1 cellular context compared by ENCODE assay signal in the genomic region with DNA sequence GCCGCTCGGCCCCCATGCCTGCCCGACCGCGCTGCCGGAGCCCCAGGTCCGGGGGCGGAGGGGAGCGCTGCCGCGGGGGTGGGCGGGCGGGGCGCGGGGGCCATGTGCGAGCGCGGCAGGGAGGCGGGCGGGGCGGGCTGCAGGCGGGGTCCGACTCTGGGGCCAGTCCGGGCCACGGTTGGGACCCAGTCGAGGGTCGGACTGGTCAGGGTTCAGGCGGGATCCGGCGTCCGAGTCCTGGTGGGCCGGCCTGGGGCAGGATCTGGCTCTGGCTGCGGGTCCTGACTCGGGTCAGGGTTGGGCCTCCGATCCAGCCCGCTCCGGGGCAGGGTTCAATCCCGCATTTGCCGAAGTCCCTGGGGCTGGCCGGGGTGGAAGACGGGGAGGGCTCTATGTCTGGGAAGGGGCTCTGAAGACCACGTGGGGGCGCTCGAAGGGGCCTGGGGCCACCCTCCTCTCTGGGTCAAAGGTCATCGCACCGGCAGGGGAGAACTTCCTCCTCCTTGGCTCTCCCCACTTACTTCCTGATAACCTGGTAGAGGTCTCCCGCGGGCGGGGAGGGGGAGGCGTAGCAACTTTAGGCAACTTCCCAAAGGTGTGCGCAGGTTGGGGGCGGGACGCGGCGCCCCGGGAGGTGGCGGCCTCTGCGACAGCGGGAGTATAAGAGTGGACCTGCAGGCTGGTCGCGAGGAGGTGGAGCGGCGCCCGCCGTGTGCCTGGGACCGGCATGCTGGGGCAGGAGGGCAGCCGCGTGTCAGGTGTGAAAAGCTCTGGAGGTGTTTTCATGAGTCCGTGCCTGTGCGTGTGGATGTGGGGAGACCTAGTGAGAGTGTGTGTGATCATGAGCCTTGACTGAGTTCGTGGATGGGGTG.
TF ChIP-seq lines count a peak whose summit lies in the region.

No MANE protein-coding gene starts in this region.

TF ChIP-seq in K562, 482 proteins besides CTCF, POLR2A, EP300 and RAD21 (continued from another document and continues in another):
- TF ChIP-seq, protein P1, sequence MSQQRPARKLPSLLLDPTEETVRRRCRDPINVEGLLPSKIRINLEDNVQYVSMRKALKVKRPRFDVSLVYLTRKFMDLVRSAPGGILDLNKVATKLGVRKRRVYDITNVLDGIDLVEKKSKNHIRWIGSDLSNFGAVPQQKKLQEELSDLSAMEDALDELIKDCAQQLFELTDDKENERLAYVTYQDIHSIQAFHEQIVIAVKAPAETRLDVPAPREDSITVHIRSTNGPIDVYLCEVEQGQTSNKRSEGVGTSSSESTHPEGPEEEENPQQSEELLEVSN (IDR thresholded peaks at IDR 0.05; ENCODE audit: borderline replicate concordance in 1 of 2, extremely low read depth in 1 of 2, insufficient read depth in 1 of 2, insufficient read length in 1 of 2, low read depth in 1 of 2, low read length in 1 of 2, poor library complexity in 1 of 2, severe bottlenecking in 1 of 2) = peak; percentile 25 to 65
- TF ChIP-seq OTX1 (CRISPR knock-in tag; IDR thresholded peaks at IDR 0.05) (no peak), SMARCC2 (IDR thresholded peaks at IDR 0.05; ENCODE audit: low read depth) (no peak), JUND (IDR thresholded peaks at IDR 0.05; ENCODE audit: borderline replicate concordance, low read depth, low read length) (peak; percentile 27), JUND (tag; IDR thresholded peaks at IDR 0.05; ENCODE audit: borderline replicate concordance, low read depth, low read length) (no peak), SIN3B (IDR thresholded peaks at IDR 0.05; ENCODE audit: low read depth) (peak; percentile 17; the same call in 1 of the 2 replicates), ZNF121 (CRISPR knock-in tag; conservative IDR thresholded peaks at IDR 0.05) (peak; percentile 28; the same call in 1 of the 2 replicates), ZNF263 (CRISPR knock-in tag; IDR thresholded peaks at IDR 0.05; ENCODE audit: borderline replicate concordance) (peak; percentile 41; the same call in 1 of the 2 replicates), YBX1 (IDR thresholded peaks at IDR 0.05) (no peak), RBM39 (optimal IDR thresholded peaks at IDR 0.05; ENCODE audit: low read depth, low read length) (no peak), SOX6 (IDR thresholded peaks at IDR 0.05) (peak; percentile 19; the same call in 1 of the 2 replicates), TRIM24 (IDR thresholded peaks at IDR 0.05) (0 out of 4 replicates have a peak, but pooled peaks of 1 of the 2 experiments have one; percentile 10), MBD2 (IDR thresholded peaks at IDR 0.05; ENCODE audit: borderline replicate concordance, low read depth) (peak; percentile 39), TARDBP (IDR thresholded peaks at IDR 0.05) (no peak), FOXP1 (CRISPR knock-in tag; IDR thresholded peaks at IDR 0.05) (0 out of 2 replicates have a peak, but pooled peaks have one; percentile 27), KAT2B (IDR thresholded peaks at IDR 0.05; ENCODE audit: low read depth, low read length) (no peak), ARID1B (IDR thresholded peaks at IDR 0.05) (peak; percentile 32), NR3C1 (CRISPR knock-in tag; IDR thresholded peaks at IDR 0.05) (no peak), ETV1 (tag; conservative IDR thresholded peaks at IDR 0.05; ENCODE audit: low read depth) (0 out of 2 replicates have a peak, but pooled peaks have one; percentile 51), CXXC5 (CRISPR knock-in tag; IDR thresholded peaks at IDR 0.05) (peak; percentile 52; the same call in 1 of the 2 replicates), MAZ (CRISPR knock-in tag; conservative IDR thresholded peaks at IDR 0.05 in 1 of 2, IDR thresholded peaks at IDR 0.05 in 1 of 2) (peak; percentile 88 to 95), RBFOX2 (IDR thresholded peaks at IDR 0.05; ENCODE audit: low read depth, low read length) (peak; percentile 83), ZNF232 (CRISPR knock-in tag; IDR thresholded peaks at IDR 0.05) (peak; percentile 70; the same call in 1 of the 2 replicates), EP400 (IDR thresholded peaks at IDR 0.05) (peak; percentile 87), ZEB2 (IDR thresholded peaks at IDR 0.05) (peak; percentile 77), SMAD4 (CRISPR knock-in tag; conservative IDR thresholded peaks at IDR 0.05) (peak; percentile 67), SMARCA5 (IDR thresholded peaks at IDR 0.05) (no peak), CREBBP (IDR thresholded peaks at IDR 0.05; ENCODE audit: low read depth, low read length) (no peak), GATAD2A (IDR thresholded peaks at IDR 0.05) (peak; percentile 44; the same call in 1 of the 2 replicates), SMARCA4 (IDR thresholded peaks at IDR 0.05) (0 out of 2 replicates have a peak, but pooled peaks have one; percentile 33), RNF2 (IDR thresholded peaks at IDR 0.05) (peak; percentile 63; the same call in 1 of the 2 replicates), XRCC5 (IDR thresholded peaks at IDR 0.05; ENCODE audit: low read depth, low read length) (0 out of 2 replicates have a peak, but pooled peaks have one; percentile 9), EGR1 (conservative IDR thresholded peaks at IDR 0.05) (peak; percentile 22; the same call in 1 of the 2 replicates)
- TF ChIP-seq, protein P2, sequence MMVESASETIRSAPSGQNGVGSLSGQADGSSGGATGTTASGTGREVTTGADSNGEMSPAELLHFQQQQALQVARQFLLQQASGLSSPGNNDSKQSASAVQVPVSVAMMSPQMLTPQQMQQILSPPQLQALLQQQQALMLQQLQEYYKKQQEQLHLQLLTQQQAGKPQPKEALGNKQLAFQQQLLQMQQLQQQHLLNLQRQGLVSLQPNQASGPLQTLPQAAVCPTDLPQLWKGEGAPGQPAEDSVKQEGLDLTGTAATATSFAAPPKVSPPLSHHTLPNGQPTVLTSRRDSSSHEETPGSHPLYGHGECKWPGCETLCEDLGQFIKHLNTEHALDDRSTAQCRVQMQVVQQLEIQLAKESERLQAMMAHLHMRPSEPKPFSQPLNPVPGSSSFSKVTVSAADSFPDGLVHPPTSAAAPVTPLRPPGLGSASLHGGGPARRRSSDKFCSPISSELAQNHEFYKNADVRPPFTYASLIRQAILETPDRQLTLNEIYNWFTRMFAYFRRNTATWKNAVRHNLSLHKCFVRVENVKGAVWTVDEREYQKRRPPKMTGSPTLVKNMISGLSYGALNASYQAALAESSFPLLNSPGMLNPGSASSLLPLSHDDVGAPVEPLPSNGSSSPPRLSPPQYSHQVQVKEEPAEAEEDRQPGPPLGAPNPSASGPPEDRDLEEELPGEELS (CRISPR knock-in tag; IDR thresholded peaks at IDR 0.05; ENCODE audit: borderline replicate concordance) = 0 out of 2 replicates have a peak, but pooled peaks have one; percentile 60
- TF ChIP-seq, protein P3, sequence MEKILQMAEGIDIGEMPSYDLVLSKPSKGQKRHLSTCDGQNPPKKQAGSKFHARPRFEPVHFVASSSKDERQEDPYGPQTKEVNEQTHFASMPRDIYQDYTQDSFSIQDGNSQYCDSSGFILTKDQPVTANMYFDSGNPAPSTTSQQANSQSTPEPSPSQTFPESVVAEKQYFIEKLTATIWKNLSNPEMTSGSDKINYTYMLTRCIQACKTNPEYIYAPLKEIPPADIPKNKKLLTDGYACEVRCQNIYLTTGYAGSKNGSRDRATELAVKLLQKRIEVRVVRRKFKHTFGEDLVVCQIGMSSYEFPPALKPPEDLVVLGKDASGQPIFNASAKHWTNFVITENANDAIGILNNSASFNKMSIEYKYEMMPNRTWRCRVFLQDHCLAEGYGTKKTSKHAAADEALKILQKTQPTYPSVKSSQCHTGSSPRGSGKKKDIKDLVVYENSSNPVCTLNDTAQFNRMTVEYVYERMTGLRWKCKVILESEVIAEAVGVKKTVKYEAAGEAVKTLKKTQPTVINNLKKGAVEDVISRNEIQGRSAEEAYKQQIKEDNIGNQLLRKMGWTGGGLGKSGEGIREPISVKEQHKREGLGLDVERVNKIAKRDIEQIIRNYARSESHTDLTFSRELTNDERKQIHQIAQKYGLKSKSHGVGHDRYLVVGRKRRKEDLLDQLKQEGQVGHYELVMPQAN (IDR thresholded peaks at IDR 0.05; ENCODE audit: borderline replicate concordance) = peak; percentile 78
- TF ChIP-seq, protein P4, sequence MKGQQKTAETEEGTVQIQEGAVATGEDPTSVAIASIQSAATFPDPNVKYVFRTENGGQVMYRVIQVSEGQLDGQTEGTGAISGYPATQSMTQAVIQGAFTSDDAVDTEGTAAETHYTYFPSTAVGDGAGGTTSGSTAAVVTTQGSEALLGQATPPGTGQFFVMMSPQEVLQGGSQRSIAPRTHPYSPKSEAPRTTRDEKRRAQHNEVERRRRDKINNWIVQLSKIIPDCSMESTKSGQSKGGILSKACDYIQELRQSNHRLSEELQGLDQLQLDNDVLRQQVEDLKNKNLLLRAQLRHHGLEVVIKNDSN (CRISPR knock-in tag; IDR thresholded peaks at IDR 0.05) = peak; percentile 79
- TF ChIP-seq, protein P5, sequence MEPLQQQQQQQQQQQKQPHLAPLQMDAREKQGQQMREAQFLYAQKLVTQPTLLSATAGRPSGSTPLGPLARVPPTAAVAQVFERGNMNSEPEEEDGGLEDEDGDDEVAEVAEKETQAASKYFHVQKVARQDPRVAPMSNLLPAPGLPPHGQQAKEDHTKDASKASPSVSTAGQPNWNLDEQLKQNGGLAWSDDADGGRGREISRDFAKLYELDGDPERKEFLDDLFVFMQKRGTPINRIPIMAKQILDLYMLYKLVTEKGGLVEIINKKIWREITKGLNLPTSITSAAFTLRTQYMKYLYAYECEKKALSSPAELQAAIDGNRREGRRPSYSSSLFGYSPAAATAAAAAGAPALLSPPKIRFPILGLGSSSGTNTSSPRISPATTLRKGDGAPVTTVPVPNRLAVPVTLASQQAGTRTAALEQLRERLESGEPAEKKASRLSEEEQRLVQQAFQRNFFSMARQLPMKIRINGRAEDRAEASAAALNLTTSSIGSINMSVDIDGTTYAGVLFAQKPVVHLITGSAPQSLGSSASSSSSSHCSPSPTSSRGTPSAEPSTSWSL (CRISPR knock-in tag; IDR thresholded peaks at IDR 0.05; ENCODE audit: borderline replicate concordance) = no peak
- TF ChIP-seq, protein P6, sequence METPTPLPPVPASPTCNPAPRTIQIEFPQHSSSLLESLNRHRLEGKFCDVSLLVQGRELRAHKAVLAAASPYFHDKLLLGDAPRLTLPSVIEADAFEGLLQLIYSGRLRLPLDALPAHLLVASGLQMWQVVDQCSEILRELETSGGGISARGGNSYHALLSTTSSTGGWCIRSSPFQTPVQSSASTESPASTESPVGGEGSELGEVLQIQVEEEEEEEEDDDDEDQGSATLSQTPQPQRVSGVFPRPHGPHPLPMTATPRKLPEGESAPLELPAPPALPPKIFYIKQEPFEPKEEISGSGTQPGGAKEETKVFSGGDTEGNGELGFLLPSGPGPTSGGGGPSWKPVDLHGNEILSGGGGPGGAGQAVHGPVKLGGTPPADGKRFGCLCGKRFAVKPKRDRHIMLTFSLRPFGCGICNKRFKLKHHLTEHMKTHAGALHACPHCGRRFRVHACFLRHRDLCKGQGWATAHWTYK (CRISPR knock-in tag; IDR thresholded peaks at IDR 0.05) = no peak
- TF ChIP-seq, protein P7, sequence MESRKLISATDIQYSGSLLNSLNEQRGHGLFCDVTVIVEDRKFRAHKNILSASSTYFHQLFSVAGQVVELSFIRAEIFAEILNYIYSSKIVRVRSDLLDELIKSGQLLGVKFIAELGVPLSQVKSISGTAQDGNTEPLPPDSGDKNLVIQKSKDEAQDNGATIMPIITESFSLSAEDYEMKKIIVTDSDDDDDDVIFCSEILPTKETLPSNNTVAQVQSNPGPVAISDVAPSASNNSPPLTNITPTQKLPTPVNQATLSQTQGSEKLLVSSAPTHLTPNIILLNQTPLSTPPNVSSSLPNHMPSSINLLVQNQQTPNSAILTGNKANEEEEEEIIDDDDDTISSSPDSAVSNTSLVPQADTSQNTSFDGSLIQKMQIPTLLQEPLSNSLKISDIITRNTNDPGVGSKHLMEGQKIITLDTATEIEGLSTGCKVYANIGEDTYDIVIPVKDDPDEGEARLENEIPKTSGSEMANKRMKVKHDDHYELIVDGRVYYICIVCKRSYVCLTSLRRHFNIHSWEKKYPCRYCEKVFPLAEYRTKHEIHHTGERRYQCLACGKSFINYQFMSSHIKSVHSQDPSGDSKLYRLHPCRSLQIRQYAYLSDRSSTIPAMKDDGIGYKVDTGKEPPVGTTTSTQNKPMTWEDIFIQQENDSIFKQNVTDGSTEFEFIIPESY (CRISPR knock-in tag; IDR thresholded peaks at IDR 0.05) = peak; percentile 52
- TF ChIP-seq, protein P8, sequence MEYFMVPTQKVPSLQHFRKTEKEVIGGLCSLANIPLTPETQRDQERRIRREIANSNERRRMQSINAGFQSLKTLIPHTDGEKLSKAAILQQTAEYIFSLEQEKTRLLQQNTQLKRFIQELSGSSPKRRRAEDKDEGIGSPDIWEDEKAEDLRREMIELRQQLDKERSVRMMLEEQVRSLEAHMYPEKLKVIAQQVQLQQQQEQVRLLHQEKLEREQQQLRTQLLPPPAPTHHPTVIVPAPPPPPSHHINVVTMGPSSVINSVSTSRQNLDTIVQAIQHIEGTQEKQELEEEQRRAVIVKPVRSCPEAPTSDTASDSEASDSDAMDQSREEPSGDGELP (CRISPR knock-in tag; IDR thresholded peaks at IDR 0.05; ENCODE audit: borderline replicate concordance) = peak; percentile 83
- TF ChIP-seq, protein P9, sequence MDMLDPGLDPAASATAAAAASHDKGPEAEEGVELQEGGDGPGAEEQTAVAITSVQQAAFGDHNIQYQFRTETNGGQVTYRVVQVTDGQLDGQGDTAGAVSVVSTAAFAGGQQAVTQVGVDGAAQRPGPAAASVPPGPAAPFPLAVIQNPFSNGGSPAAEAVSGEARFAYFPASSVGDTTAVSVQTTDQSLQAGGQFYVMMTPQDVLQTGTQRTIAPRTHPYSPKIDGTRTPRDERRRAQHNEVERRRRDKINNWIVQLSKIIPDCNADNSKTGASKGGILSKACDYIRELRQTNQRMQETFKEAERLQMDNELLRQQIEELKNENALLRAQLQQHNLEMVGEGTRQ (CRISPR knock-in tag; IDR thresholded peaks at IDR 0.05) = peak; percentile 46; the same call in 1 of the 2 replicates
- TF ChIP-seq, protein P10, sequence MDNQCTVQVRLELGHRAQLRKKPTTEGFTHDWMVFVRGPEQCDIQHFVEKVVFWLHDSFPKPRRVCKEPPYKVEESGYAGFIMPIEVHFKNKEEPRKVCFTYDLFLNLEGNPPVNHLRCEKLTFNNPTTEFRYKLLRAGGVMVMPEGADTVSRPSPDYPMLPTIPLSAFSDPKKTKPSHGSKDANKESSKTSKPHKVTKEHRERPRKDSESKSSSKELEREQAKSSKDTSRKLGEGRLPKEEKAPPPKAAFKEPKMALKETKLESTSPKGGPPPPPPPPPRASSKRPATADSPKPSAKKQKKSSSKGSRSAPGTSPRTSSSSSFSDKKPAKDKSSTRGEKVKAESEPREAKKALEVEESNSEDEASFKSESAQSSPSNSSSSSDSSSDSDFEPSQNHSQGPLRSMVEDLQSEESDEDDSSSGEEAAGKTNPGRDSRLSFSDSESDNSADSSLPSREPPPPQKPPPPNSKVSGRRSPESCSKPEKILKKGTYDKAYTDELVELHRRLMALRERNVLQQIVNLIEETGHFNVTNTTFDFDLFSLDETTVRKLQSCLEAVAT (IDR thresholded peaks at IDR 0.05) = no peak
